Comparison of ENCODE assay signal across 19 cellular contexts in genomic region chr2:64586054-64586453, GRCh38.
DNase-seq lines count a peak whose midpoint lies in the region; ATAC-seq, FAIRE-seq and TF ChIP-seq lines count a peak whose summit lies in the region.
"Had no signal": no experiment of that assay in that cellular context is flagged by ENCODE, and none has a peak within 500 bp of the region (broad histone marks: within the 10 kb centered on the region; RNA-seq: fewer than 3 reads in every experiment).

No MANE protein-coding gene starts in this region.

- H3K4me1 ChIP-seq in small intestine (ENCODE audit: control insufficient read depth in 2 of 2, insufficient read depth in 1 of 2, low read depth in 1 of 2, low read length in 1 of 2): no peaks in the 10 kb centered on the region
- H3K4me1 ChIP-seq in spleen: peaks cover 0 to 29% (median 16%) of the 10 kb centered on the region in 6 donors
- H3K4me1 ChIP-seq: Peyer's patch had no signal

- ATAC-seq in activated B cell treated with CpG ODN at 0.5 μM for 24 hours (ENCODE audit: low read depth) (no peak), GM19351 (IDR thresholded peaks at IDR 0.05; ENCODE audit: unreplicated experiment) (no peak)
- ATAC-seq in stimulated activated memory B cell treated with anti-CD40 and anti-IgM and Interleukin-4, amounts not matched to agents 10 μg/mL and 1 μg/mL and 100 μg/mL, for 72 hours: no peak

- peaks cover 4% of the 10 kb centered on the region in 2 donors for H3K36me3 ChIP-seq in small intestine (ENCODE audit: control insufficient read depth in 2 of 2, insufficient read depth in 2 of 2, low read length in 2 of 2)
- H3K36me3 ChIP-seq in spleen: peaks cover 0 to 89% (median 36%) of the 10 kb centered on the region in 6 donors

- H3K9me3 Mint-ChIP-seq in activated T-cell treated with anti-CD3 and anti-CD28 coated beads, Interleukin-2, amount 50 U/mL, for 24 hours: no peaks in the 10 kb centered on the region
- H3K9me3 Mint-ChIP-seq in activated B cell treated with CpG ODN at 0.5 μM for 24 hours: no peaks in the 10 kb centered on the region
- H3K9me3 Mint-ChIP-seq in stimulated activated memory B cell treated with anti-CD40 and anti-IgM and Interleukin-4, amounts not matched to agents 10 μg/mL and 1 μg/mL and 100 μg/mL, for 72 hours: no peaks in the 10 kb centered on the region
- H3K9me3 Mint-ChIP-seq: GM23338 had no signal

- H3K4me3 Mint-ChIP-seq in activated T-cell treated with anti-CD3 and anti-CD28 coated beads, Interleukin-2, amount 50 U/mL, for 24 hours: no peak overlapping the region
- no peak overlapping the region for H3K4me3 Mint-ChIP-seq in activated B cell treated with CpG ODN at 0.5 μM for 24 hours
- H3K4me3 Mint-ChIP-seq in stimulated activated memory B cell treated with anti-CD40 and anti-IgM and Interleukin-4, amounts not matched to agents 10 μg/mL and 1 μg/mL and 100 μg/mL, for 72 hours: no peak overlapping the region
- H3K4me3 Mint-ChIP-seq: GM23338 had no signal

- no peaks in the 10 kb centered on the region for H3K27me3 ChIP-seq in small intestine (ENCODE audit: control insufficient read depth in 2 of 2, insufficient read depth in 2 of 2, low read length in 2 of 2)
- H3K27me3 ChIP-seq in spleen (replicated peaks in 1 of 7): no peaks in the 10 kb centered on the region
- H3K27me3 ChIP-seq: Peyer's patch had no signal

- CTCF ChIA-PET in HEK293T (lab: Yijun Ruan, JAX) (interaction anchor here (0.7 to 1.6 kb wide), 2 partner anchors 287 to 470 kb away, joined by 3 to 5 read pairs; partner anchors contain the start of gene CEP68), activated B cell treated with CpG ODN at 0.5 μM for 24 hours (lab: Charles Lee) (interaction anchor here (0.9 to 2.9 kb wide), 18 partner anchors 9 to 375 kb away, joined by 3 to 25 read pairs (median 8); partner anchors contain the start of gene AFTPH)

- H3K27ac Mint-ChIP-seq in activated T-cell treated with anti-CD3 and anti-CD28 coated beads, Interleukin-2, amount 50 U/mL, for 24 hours: peak overlapping the region; percentile 4
- H3K27ac Mint-ChIP-seq in activated B cell treated with CpG ODN at 0.5 μM for 24 hours: peak overlapping the region; percentile 41
- H3K27ac Mint-ChIP-seq in stimulated activated memory B cell treated with anti-CD40 and anti-IgM and Interleukin-4, amounts not matched to agents 10 μg/mL and 1 μg/mL and 100 μg/mL, for 72 hours: no peak overlapping the region
- H3K27ac Mint-ChIP-seq: GM23338 had no signal

- H3K27ac ChIP-seq in small intestine (ENCODE audit: low read depth in 1 of 2, low read length in 1 of 2): no peak overlapping the region
- peak overlapping the region in 1 of 8 donors; percentile 3 for H3K27ac ChIP-seq in spleen
- H3K27ac ChIP-seq: 22Rv1, HL-60, KMS-11, Peyer's patch had no signal

- peak; percentile 10 for FAIRE-seq in small intestine (lab: Jason Lieb, UNC)

- intact Hi-C loops in activated B cell treated with CpG ODN at 0.5 μM for 24 hours (cut with micrococcal nuclease) (loop anchor here (2.0 to 10.0 kb wide), 5 partner anchors 21 to 989 kb away; no protein-coding TSS in a partner anchor), spleen (cut with DNase I; ENCODE audit: low total_unique reads) (loop anchor here (5.0 kb wide), 1 partner anchor 286 kb away; no protein-coding TSS in a partner anchor)

- H3K27me3 Mint-ChIP-seq in activated T-cell treated with anti-CD3 and anti-CD28 coated beads, Interleukin-2, amount 50 U/mL, for 24 hours: no peaks in the 10 kb centered on the region
- H3K27me3 Mint-ChIP-seq in activated B cell treated with CpG ODN at 0.5 μM for 24 hours: no peaks in the 10 kb centered on the region
- H3K27me3 Mint-ChIP-seq in stimulated activated memory B cell treated with anti-CD40 and anti-IgM and Interleukin-4, amounts not matched to agents 10 μg/mL and 1 μg/mL and 100 μg/mL, for 72 hours: no peaks in the 10 kb centered on the region

- no peak for TF ChIP-seq POLR2A in spleen (IDR thresholded peaks at IDR 0.05)

- TF ChIP-seq CTCF in activated B cell treated with CpG ODN at 0.5 μM for 24 hours (IDR thresholded peaks at IDR 0.05) (no peak), spleen (IDR thresholded peaks at IDR 0.05 in 8 of 11, conservative IDR thresholded peaks at IDR 0.05 in 3 of 11) (no peak)

- DNase-seq in activated T-cell treated with anti-CD3 and anti-CD28 coated beads, Interleukin-2, amount 50 U/mL, for 24 hours: no peak
- no peak for DNase-seq in activated T-cell treated with anti-CD3 and anti-CD28 coated beads, Interleukin-2, amount 50 U/mL, for 48 hours
- DNase-seq in HEK293T (ENCODE audit: extremely low spot score): no peak
- no peak for DNase-seq in activated B cell treated with CpG ODN at 0.5 μM for 24 hours
- DNase-seq in small intestine: no peak
- DNase-seq in spleen: no peak
- DNase-seq: COR-L47, DMS79, GDM1, NCI-H2029 treated with DMSO at 0.1 percent for 48 hours, NCI-H510A, Peyer's patch, SHP77 had no signal

- POLR2A ChIA-PET in HEK293T (lab: Yijun Ruan, JAX) (no interaction called here), activated B cell treated with CpG ODN at 0.5 μM for 24 hours (lab: Charles Lee) (interaction anchor here (1.7 to 2.0 kb wide), 3 partner anchors 63 to 281 kb away, joined by 6 to 9 read pairs (median 6); partner anchors contain the start of genes AFTPH and SERTAD2)

- H3K4me1 Mint-ChIP-seq in activated T-cell treated with anti-CD3 and anti-CD28 coated beads, Interleukin-2, amount 50 U/mL, for 24 hours (ENCODE audit: low read depth): peaks cover 5% of the 10 kb centered on the region
- H3K4me1 Mint-ChIP-seq in activated B cell treated with CpG ODN at 0.5 μM for 24 hours: peaks cover 18% of the 10 kb centered on the region
- H3K4me1 Mint-ChIP-seq in stimulated activated memory B cell treated with anti-CD40 and anti-IgM and Interleukin-4, amounts not matched to agents 10 μg/mL and 1 μg/mL and 100 μg/mL, for 72 hours: peaks cover 27% of the 10 kb centered on the region
- H3K4me1 Mint-ChIP-seq: GM23338 had no signal

- H3K9me3 ChIP-seq in small intestine (ENCODE audit: control insufficient read depth, low read depth) (no peaks in the 10 kb centered on the region), spleen (no peaks in the 10 kb centered on the region)
- H3K9me3 ChIP-seq: Peyer's patch had no signal

- H3K4me3 ChIP-seq in small intestine (ENCODE audit: low read depth in 1 of 2, low read length in 2 of 2): no peak overlapping the region
- no peak overlapping the region for H3K4me3 ChIP-seq in spleen
- H3K4me3 ChIP-seq: GM23338, Peyer's patch had no signal

- 88 to 95% (median 90%) methylated on average over 4 of the region's 4 CpGs for WGBS in small intestine, 3 donors
- 77 to 91% (median 89%) methylated on average over 4 of the region's 4 CpGs for WGBS in spleen, 5 donors

- peaks cover 75% of the 10 kb centered on the region for H3K36me3 Mint-ChIP-seq in activated T-cell treated with anti-CD3 and anti-CD28 coated beads, Interleukin-2, amount 50 U/mL, for 24 hours (ENCODE audit: low read depth)
- H3K36me3 Mint-ChIP-seq in activated B cell treated with CpG ODN at 0.5 μM for 24 hours (ENCODE audit: low read depth): peaks cover 74% of the 10 kb centered on the region
- peaks cover 29% of the 10 kb centered on the region for H3K36me3 Mint-ChIP-seq in stimulated activated memory B cell treated with anti-CD40 and anti-IgM and Interleukin-4, amounts not matched to agents 10 μg/mL and 1 μg/mL and 100 μg/mL, for 72 hours

TF ChIP-seq in HEK293T, 16 proteins besides CTCF, POLR2A, EP300 and RAD21:
- TF ChIP-seq ELF4 (IDR thresholded peaks at IDR 0.05) (no peak), PKNOX1 (IDR thresholded peaks at IDR 0.05) (peak; percentile 23; the same call in 1 of the 2 replicates), ZNF384 (IDR thresholded peaks at IDR 0.05) (no peak)
